ENCODE assay signal across 23 cellular contexts in the genomic region with DNA sequence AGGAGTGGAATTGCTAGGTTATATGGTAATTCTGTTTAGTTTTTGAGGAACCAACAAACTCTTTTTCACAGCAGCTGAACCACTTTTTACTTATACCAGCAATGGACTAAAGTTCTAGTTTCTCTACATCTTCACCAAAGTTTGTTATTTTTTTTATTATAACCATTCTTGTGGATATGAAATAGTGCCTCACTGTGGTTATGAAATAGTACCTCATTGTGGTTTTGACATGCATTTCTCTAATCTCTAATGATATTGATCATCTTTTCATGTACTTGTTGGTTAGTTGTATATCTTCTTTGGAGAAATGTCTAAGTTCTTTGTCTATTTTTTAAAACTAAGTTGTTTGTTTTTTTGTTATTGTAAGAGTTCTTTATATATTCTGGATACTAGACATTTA. TPM values are rescaled to one million over a fixed set of nuclear protein-coding genes. Genes with fewer than 3 reads are reported as not detected.
DNase-seq lines count a peak whose midpoint lies in the region; ATAC-seq, FAIRE-seq and TF ChIP-seq lines count a peak whose summit lies in the region.
"Had no signal": no experiment of that assay in that cellular context is flagged by ENCODE, and none has a peak within 500 bp of the region (broad histone marks: within the 10 kb centered on the region; RNA-seq: fewer than 3 reads in every experiment).

No MANE protein-coding gene starts in this region.

- H3K36me3 ChIP-seq in MM.1S (replicated peaks; ENCODE audit: insufficient read depth, low read length) (no peaks in the 10 kb centered on the region), aorta (ENCODE audit: control insufficient read depth in 1 of 2, insufficient read depth in 2 of 2, low read length in 1 of 2) (no peaks in the 10 kb centered on the region)
- H3K36me3 ChIP-seq: ascending aorta, heart left ventricle, lower lobe of right lung, upper lobe of right lung had no signal

- POLR2A ChIA-PET in naive thymus-derived CD8-positive, alpha-beta T cell (lab: Charles Lee) = interaction anchor here (0.5 to 2.1 kb wide), 5 partner anchors 12 to 190 kb away, joined by 3 to 9 read pairs (median 4); partner anchors contain the start of gene STIM1

- no peak for TF ChIP-seq POLR2A in GM12892 (IDR thresholded peaks at IDR 0.05; ENCODE audit: low read depth, low read length)

- peaks cover 93% of the 10 kb centered on the region for H3K79me2 ChIP-seq in MM.1S (ENCODE audit: low read length)

- TF ChIP-seq CTCF in MM.1S (IDR thresholded peaks at IDR 0.05; ENCODE audit: low read length) = 0 out of 2 replicates have a peak, but pooled peaks have one; percentile 13

- peaks cover 15% of the 10 kb centered on the region for H3K36me3 Mint-ChIP-seq in T-helper 2 cell treated with Interferon-gamma antibody and Interleukin-4, amounts not matched to agents 5 μg/mL and 100 μg/mL, for 36 hours (ENCODE audit: low read depth)
- peaks cover 0 to 5% (median 0%) of the 10 kb centered on the region in 3 donors for H3K36me3 Mint-ChIP-seq in naive thymus-derived CD8-positive, alpha-beta T cell
- H3K36me3 Mint-ChIP-seq in activated naive CD4-positive, alpha-beta T cell treated with anti-CD3 and anti-CD28 coated beads for 36 hours (ENCODE audit: low read depth) = peaks cover 4% of the 10 kb centered on the region

- no peaks in the 10 kb centered on the region for H3K9me2 ChIP-seq in MM.1S (replicated peaks; ENCODE audit: insufficient read depth, low read length)

- no peaks in the 10 kb centered on the region for H3K9me3 Mint-ChIP-seq in T-helper 2 cell treated with Interferon-gamma antibody and Interleukin-4, amounts not matched to agents 5 μg/mL and 100 μg/mL, for 36 hours
- no peaks in the 10 kb centered on the region for H3K9me3 Mint-ChIP-seq in naive thymus-derived CD8-positive, alpha-beta T cell
- H3K9me3 Mint-ChIP-seq in activated naive CD4-positive, alpha-beta T cell treated with anti-CD3 and anti-CD28 coated beads for 36 hours = no peaks in the 10 kb centered on the region
- H3K9me3 Mint-ChIP-seq: activated naive CD4-positive, alpha-beta T cell treated with anti-CD3 and anti-CD28 coated beads, Interleukin-2, amount 50 U/mL, for 24 hours; activated T-helper 1 cell treated with anti-CD3 and anti-CD28 coated beads, Interleukin-12 subunit alpha, Interleukin-12 subunit beta, Interleukin-2, Interleukin-4 antibody, amounts not matched to agents 30 ng/mL and 10 ng/mL and 1 ng/mL, durations not matched to agents 14 hours and 24 hours and 36 hours had no signal

- CTCF ChIA-PET in activated naive CD4-positive, alpha-beta T cell treated with anti-CD3 and anti-CD28 coated beads for 36 hours (lab: Charles Lee) = interaction anchor here (0.7 to 3.6 kb wide), 5 partner anchors 13 to 102 kb away, joined by 3 to 30 read pairs (median 3); partner anchors contain the start of gene STIM1

- intact Hi-C loops in activated naive CD4-positive, alpha-beta T cell treated with anti-CD3 and anti-CD28 coated beads for 36 hours (cut with micrococcal nuclease) = loop anchor here (1.0 to 2.0 kb wide), 2 partner anchors 22 to 28 kb away; no protein-coding TSS in a partner anchor
- intact Hi-C loops in aorta (cut with DNase I) = no loop called here

- H3K4me3 ChIP-seq in MM.1S (ENCODE audit: low read length) = no peak overlapping the region
- H3K4me3 ChIP-seq in aorta (ENCODE audit: low read length in 2 of 2) = no peak overlapping the region
- H3K4me3 ChIP-seq: ascending aorta, heart left ventricle, lower lobe of right lung, PC-9, psoas muscle, upper lobe of right lung had no signal

- peak overlapping the region; percentile 4 for H3K27ac Mint-ChIP-seq in T-helper 2 cell treated with Interferon-gamma antibody and Interleukin-4, amounts not matched to agents 5 μg/mL and 100 μg/mL, for 36 hours
- H3K27ac Mint-ChIP-seq in naive thymus-derived CD8-positive, alpha-beta T cell = peak overlapping the region in 7 of 10 donors; percentile 4 to 70 (median 17)
- no peak overlapping the region for H3K27ac Mint-ChIP-seq in activated naive CD4-positive, alpha-beta T cell treated with anti-CD3 and anti-CD28 coated beads for 36 hours
- H3K27ac Mint-ChIP-seq: activated naive CD4-positive, alpha-beta T cell treated with anti-CD3 and anti-CD28 coated beads, Interleukin-2, amount 50 U/mL, for 24 hours had no signal

- FAIRE-seq in GM12892 (lab: Jason Lieb, UNC) = peak; percentile 50

- H2AFZ ChIP-seq in MM.1S (ENCODE audit: low read length) = no peak overlapping the region
- H2AFZ ChIP-seq: PC-9 had no signal

- H3K4me3 Mint-ChIP-seq in T-helper 2 cell treated with Interferon-gamma antibody and Interleukin-4, amounts not matched to agents 5 μg/mL and 100 μg/mL, for 36 hours = no peak overlapping the region
- peak overlapping the region in 3 of 10 donors; percentile 5 to 15 (median 12) for H3K4me3 Mint-ChIP-seq in naive thymus-derived CD8-positive, alpha-beta T cell
- H3K4me3 Mint-ChIP-seq in activated naive CD4-positive, alpha-beta T cell treated with anti-CD3 and anti-CD28 coated beads for 36 hours = no peak overlapping the region
- H3K4me3 Mint-ChIP-seq: activated naive CD4-positive, alpha-beta T cell treated with anti-CD3 and anti-CD28 coated beads, Interleukin-2, amount 50 U/mL, for 24 hours; activated T-helper 1 cell treated with anti-CD3 and anti-CD28 coated beads, Interleukin-12 subunit alpha, Interleukin-12 subunit beta, Interleukin-2, Interleukin-4 antibody, amounts not matched to agents 30 ng/mL and 10 ng/mL and 1 ng/mL, durations not matched to agents 14 hours and 24 hours and 36 hours had no signal

- peaks cover 9% of the 10 kb centered on the region; the same call in 1 of the 2 replicates for H4K20me1 ChIP-seq in MM.1S (ENCODE audit: insufficient read depth, low read length)

- no peak overlapping the region for H3K9ac ChIP-seq in MM.1S (ENCODE audit: low read length)

- no peaks in the 10 kb centered on the region for H3F3A ChIP-seq in MM.1S (ENCODE audit: insufficient read depth, low read length)

- H3K4me1 Mint-ChIP-seq in T-helper 2 cell treated with Interferon-gamma antibody and Interleukin-4, amounts not matched to agents 5 μg/mL and 100 μg/mL, for 36 hours (ENCODE audit: low read depth) = peaks cover 54% of the 10 kb centered on the region
- peaks cover 47 to 92% (median 74%) of the 10 kb centered on the region in 4 donors for H3K4me1 Mint-ChIP-seq in naive thymus-derived CD8-positive, alpha-beta T cell
- H3K4me1 Mint-ChIP-seq in activated naive CD4-positive, alpha-beta T cell treated with anti-CD3 and anti-CD28 coated beads for 36 hours (ENCODE audit: low read depth) = peaks cover 73% of the 10 kb centered on the region

- no peaks in the 10 kb centered on the region for H3K27me3 ChIP-seq in MM.1S (replicated peaks; ENCODE audit: insufficient read depth, low read length)
- no peaks in the 10 kb centered on the region for H3K27me3 ChIP-seq in aorta (ENCODE audit: control insufficient read depth in 1 of 2, insufficient read depth in 2 of 2, low read length in 1 of 2)
- H3K27me3 ChIP-seq: ascending aorta, heart left ventricle, upper lobe of right lung had no signal

- DNase-seq in GM12892 (ENCODE audit: insufficient read length) (no peak), MM.1S (no peak), DMS79 treated with DMSO at 0.1 percent for 48 hours (lab: John Stamatoyannopoulos, UW) (no peak), aorta (no peak)
- no peak for DNase-seq in T-helper 2 cell treated with Interferon-gamma antibody and Interleukin-4, amounts not matched to agents 5 μg/mL and 100 μg/mL, for 36 hours (ENCODE audit: low spot score)
- peak in 2 of 10 donors; percentile 34 to 44 for DNase-seq in naive thymus-derived CD8-positive, alpha-beta T cell
- DNase-seq in activated naive CD4-positive, alpha-beta T cell treated with anti-CD3 and anti-CD28 coated beads for 36 hours = no peak
- DNase-seq in stimulated activated CD4-positive, alpha-beta T cell treated with anti-CD3 and anti-CD28 coated beads, Interleukin-4, amount 100 ng/mL, for 24 hours = no peak
- DNase-seq: caudate nucleus, COR-L47, heart left ventricle, kidney glomerular epithelial cell, lower lobe of right lung, NCI-H1105 treated with DMSO at 0.1 percent for 48 hours, NCI-H2029 treated with DMSO at 0.1 percent for 48 hours, NCI-H2227 treated with DMSO at 0.1 percent for 48 hours, PC-9, psoas muscle, substantia nigra, upper lobe of right lung had no signal

- ATAC-seq in naive thymus-derived CD8-positive, alpha-beta T cell = peak; percentile 59 to 61
- no peak for ATAC-seq in aorta (ENCODE audit: low FRiP score)
- ATAC-seq: heart left ventricle, lower lobe of right lung, psoas muscle, upper lobe of right lung had no signal

- H3K9me3 ChIP-seq in MM.1S (replicated peaks; ENCODE audit: insufficient read depth, low read length) = no peaks in the 10 kb centered on the region
- H3K9me3 ChIP-seq in aorta (ENCODE audit: control insufficient read depth, low read length) = no peaks in the 10 kb centered on the region
- H3K9me3 ChIP-seq: ascending aorta, heart left ventricle, lower lobe of right lung, psoas muscle, upper lobe of right lung had no signal

- H3K27me3 Mint-ChIP-seq in T-helper 2 cell treated with Interferon-gamma antibody and Interleukin-4, amounts not matched to agents 5 μg/mL and 100 μg/mL, for 36 hours (ENCODE audit: low read depth) = no peaks in the 10 kb centered on the region
- H3K27me3 Mint-ChIP-seq in naive thymus-derived CD8-positive, alpha-beta T cell = no peaks in the 10 kb centered on the region
- H3K27me3 Mint-ChIP-seq in activated naive CD4-positive, alpha-beta T cell treated with anti-CD3 and anti-CD28 coated beads for 36 hours (ENCODE audit: low read depth) = no peaks in the 10 kb centered on the region
- H3K27me3 Mint-ChIP-seq: activated naive CD4-positive, alpha-beta T cell treated with anti-CD3 and anti-CD28 coated beads, Interleukin-2, amount 50 U/mL, for 24 hours had no signal

- H3K4me1 ChIP-seq in MM.1S (ENCODE audit: low read length) (peaks cover 24% of the 10 kb centered on the region), aorta (ENCODE audit: control insufficient read depth in 1 of 2, insufficient read depth in 2 of 2, low read length in 2 of 2) (peaks cover 2 to 12% of the 10 kb centered on the region in 2 donors)

- H3K27ac ChIP-seq in MM.1S (ENCODE audit: low read length) (no peak overlapping the region), aorta (ENCODE audit: low read depth in 1 of 2, low read length in 2 of 2) (no peak overlapping the region)
- H3K27ac ChIP-seq: ascending aorta, heart left ventricle, lower lobe of right lung, PC-9, upper lobe of right lung had no signal

- H3K4me2 ChIP-seq in MM.1S (ENCODE audit: low read depth, low read length) = no peak overlapping the region
- H3K4me2 ChIP-seq: PC-9 had no signal

RNA-seq across cellular contexts. Expression of gene STIM1, which starts 27.2 kb away (rescaled TPM):
- 25.2 TPM for polyA plus RNA-seq in GM12892 (2012; ENCODE audit: missing spikeins)
- total RNA-seq in naive thymus-derived CD8-positive, alpha-beta T cell = 100 to 1,000 TPM in 1 of 2 experiments, 10 to 100 TPM in 1; 98.7 to 101 TPM
- 10 to 100 TPM; 33.4 to 39.0 (median 38.9) TPM for polyA plus RNA-seq in naive thymus-derived CD8-positive, alpha-beta T cell
- total RNA-seq in activated naive CD4-positive, alpha-beta T cell treated with anti-CD3 and anti-CD28 coated beads for 36 hours = 10 to 100 TPM; 62.9 to 68.5 TPM
- 10 to 100 TPM; 63.4 to 69.5 TPM for total RNA-seq in aorta
- 10 to 100 TPM; 14.9 to 34.1 TPM for polyA plus RNA-seq in aorta

RNA-seq across cellular contexts. Expression of gene RHOG, which starts 41.9 kb away (rescaled TPM):
- 61.8 TPM for polyA plus RNA-seq in GM12892 (2012; ENCODE audit: missing spikeins)
- total RNA-seq in naive thymus-derived CD8-positive, alpha-beta T cell = 10 to 100 TPM; 78.4 to 79.3 TPM
- 100 to 1,000 TPM; 125 to 175 (median 144) TPM for polyA plus RNA-seq in naive thymus-derived CD8-positive, alpha-beta T cell
- 100 to 1,000 TPM; 142 TPM for total RNA-seq in activated naive CD4-positive, alpha-beta T cell treated with anti-CD3 and anti-CD28 coated beads for 36 hours
- total RNA-seq in aorta = 10 to 100 TPM; 54.5 to 58.5 TPM
- 10 to 100 TPM; 48.6 to 61.0 TPM for polyA plus RNA-seq in aorta
